Comparison of ENCODE assay signal across 10 cellular contexts in the genomic region with DNA sequence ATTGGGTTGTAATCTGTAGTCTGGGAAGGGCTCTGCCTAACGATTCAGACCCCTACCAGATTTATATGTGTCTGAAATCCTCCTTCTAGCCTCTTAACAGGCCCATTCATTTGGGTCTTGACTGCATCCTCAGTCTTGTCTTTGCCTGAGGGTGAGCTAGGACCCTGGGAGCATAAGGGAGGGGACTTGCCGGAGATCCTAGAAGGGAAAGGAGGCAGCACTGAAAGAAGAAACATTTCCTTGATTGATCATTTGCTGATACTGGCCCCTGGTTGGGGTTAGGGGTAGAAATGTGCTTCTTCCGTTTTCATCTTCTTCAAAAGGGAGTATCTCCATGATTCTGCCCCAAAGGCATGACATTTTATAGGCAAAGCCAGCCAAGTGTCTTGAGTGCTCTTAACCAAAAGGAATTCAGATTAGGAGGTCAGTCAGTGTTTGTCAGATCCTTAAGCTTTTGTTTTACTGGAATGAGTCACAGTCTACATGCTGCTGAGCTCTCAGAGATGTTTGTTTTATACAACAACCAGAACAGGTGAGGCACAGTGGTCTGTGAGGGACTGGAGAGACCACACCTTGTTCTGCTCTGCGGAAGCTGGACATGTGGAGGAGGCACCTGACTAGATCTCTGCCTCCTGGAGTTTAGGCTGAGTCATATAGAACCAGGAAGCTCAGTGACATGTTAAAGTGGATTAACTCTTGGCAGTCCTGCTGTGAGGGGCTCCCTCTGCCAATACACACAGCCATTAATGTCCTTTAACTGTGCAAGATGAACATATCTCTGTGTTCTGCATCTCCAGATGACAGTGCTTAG. TPM values are rescaled to one million over a fixed set of nuclear protein-coding genes. Genes with fewer than 3 reads are reported as not detected.
A peak's percentile ranks its signal among the peaks of the same experiment; 100 is the strongest.
DNase-seq lines count a peak whose midpoint lies in the region; ATAC-seq, FAIRE-seq and TF ChIP-seq lines count a peak whose summit lies in the region.
"Had no signal": no experiment of that assay in that cellular context is flagged by ENCODE, and none has a peak within 500 bp of the region (broad histone marks: within the 10 kb centered on the region; RNA-seq: fewer than 3 reads in every experiment).

No MANE protein-coding gene starts in this region.

- no peaks in the 10 kb centered on the region for H3K79me1 ChIP-seq in H1 (ENCODE audit: low read depth, low read length)
- H3K79me1 ChIP-seq in trophoblast cell (ENCODE audit: low read length), result peaks cover 13% of the 10 kb centered on the region

- H3K27me3 Mint-ChIP-seq in activated T-helper 2 cell treated with anti-CD3 and anti-CD28 coated beads, Interferon-gamma antibody, Interleukin-2, Interleukin-4, amounts not matched to agents 10 μg/mL and 5 μg/mL and 100 μg/mL, durations not matched to agents 14 hours and 24 hours and 36 hours (ENCODE audit: low read depth), result peaks cover 11% of the 10 kb centered on the region

- H3K14ac ChIP-seq in H1 (ENCODE audit: insufficient read length), result no peak overlapping the region
- no peak overlapping the region for H3K14ac ChIP-seq in trophoblast cell (ENCODE audit: low read length)

- TF ChIP-seq EP300 in H1 (IDR thresholded peaks at IDR 0.05; ENCODE audit: borderline replicate concordance in 1 of 2, low read depth in 2 of 2, low read length in 2 of 2), result no peak

- H3K4me3 ChIP-seq in HCT116 (replicated peaks in 1 of 2; ENCODE audit: low read depth in 1 of 2, low read length in 2 of 2), result peak overlapping the region in 1 of 2 experiments; percentile 26; a peak in 2 of 4 replicates
- H3K4me3 ChIP-seq in H1 (ENCODE audit: extremely low read depth in 1 of 4, insufficient read depth in 2 of 4, low read depth in 3 of 4, low read length in 4 of 4), result peak overlapping the region in 1 of 4 experiments; percentile 13; a peak in 1 of 8 replicates
- no peak overlapping the region for H3K4me3 ChIP-seq in trophoblast cell (ENCODE audit: low read depth, low read length)
- H3K4me3 ChIP-seq: ovary had no signal

- no peak overlapping the region for H3K56ac ChIP-seq in H1 (replicated peaks; ENCODE audit: insufficient read length, low read depth, low read length)

- H3K18ac ChIP-seq in H1 (ENCODE audit: extremely low read depth, low read length) (0 out of 2 replicates have a peak overlapping the region, but pooled peaks have one; percentile 5), trophoblast cell (ENCODE audit: low read length) (no peak overlapping the region)

- no peak for TF ChIP-seq RAD21 in HCT116 (IDR thresholded peaks at IDR 0.05; ENCODE audit: low read depth)
- TF ChIP-seq RAD21 in H1 (IDR thresholded peaks at IDR 0.05 in 1 of 2, conservative IDR thresholded peaks at IDR 0.05 in 1 of 2; ENCODE audit: low read depth in 2 of 2, low read length in 2 of 2), result no peak

- H2AK5ac ChIP-seq in H1 (ENCODE audit: low read depth, low read length) (peak overlapping the region; percentile 6; the same call in 1 of the 2 replicates), trophoblast cell (ENCODE audit: low read length) (no peak overlapping the region)

- H3K27me3 ChIP-seq in HCT116 (ENCODE audit: insufficient read depth, low read length) (no peaks in the 10 kb centered on the region), H1 (replicated peaks in 1 of 4; ENCODE audit: control insufficient read depth in 3 of 4, extremely low read depth in 1 of 4, insufficient read depth in 3 of 4, low read length in 3 of 4) (no peaks in the 10 kb centered on the region), trophoblast cell (ENCODE audit: insufficient read depth, low read length) (no peaks in the 10 kb centered on the region)
- H3K27me3 ChIP-seq: ovary had no signal

- TF ChIP-seq POLR2A in HCT116 (IDR thresholded peaks at IDR 0.05; ENCODE audit: borderline replicate concordance, extremely low read depth, insufficient read depth, insufficient read length), result no peak
- peak in 1 of 2 experiments; percentile 70; a peak in 2 of 3 replicates for TF ChIP-seq POLR2A in H1 (IDR thresholded peaks at IDR 0.05; ENCODE audit: control extremely low read depth in 1 of 2, low read depth in 2 of 2, low read length in 2 of 2)

- H3K9me3 Mint-ChIP-seq in activated T-helper 2 cell treated with anti-CD3 and anti-CD28 coated beads, Interferon-gamma antibody, Interleukin-2, Interleukin-4, amounts not matched to agents 10 μg/mL and 5 μg/mL and 100 μg/mL, durations not matched to agents 14 hours and 24 hours and 36 hours, result no peaks in the 10 kb centered on the region

- 31% methylated on average over 4 of the region's 4 CpGs; no CpG with 5 or more reads in 1 of the 2 experiments for WGBS in H1 (ENCODE audit: extremely low coverage in 1 of 2, insufficient coverage in 1 of 2, insufficient read length in 1 of 2, insufficient replicate concordance in 2 of 2, low coverage in 1 of 2, low lambda C conversion rate in 2 of 2, missing lambda C conversion rate in 1 of 2), 2 experiments
- WGBS in trophoblast cell (ENCODE audit: extremely low coverage, insufficient coverage, insufficient read length), result no CpG with 5 or more reads among the region's 4 CpGs

- DNase-seq in HCT116 (ENCODE audit: low read depth, low spot score), result peak; percentile 96
- DNase-seq in NCI-H510A (lab: John Stamatoyannopoulos, UW), result peak; percentile 63
- DNase-seq in H1 (ENCODE audit: low read depth in 1 of 2, low spot score in 2 of 2), result peak; percentile 54 to 85
- no peak for DNase-seq in trophoblast cell
- no peak for DNase-seq in stimulated activated CD4-positive, alpha-beta T cell treated with anti-CD3 and anti-CD28 coated beads, Interleukin-1b, Interleukin-23, amount 100 ng/mL, for 48 hours
- no peak for DNase-seq in activated T-helper 2 cell treated with anti-CD3 and anti-CD28 coated beads, Interferon-gamma antibody, Interleukin-2, Interleukin-4, amounts not matched to agents 10 μg/mL and 5 μg/mL and 100 μg/mL, durations not matched to agents 14 hours and 24 hours and 36 hours (ENCODE audit: low spot score)
- DNase-seq in posterior vena cava (ENCODE audit: low spot score), result no peak
- DNase-seq in head of caudate nucleus, result no peak
- DNase-seq: activated T-cell treated with anti-CD3 and anti-CD28 coated beads for 4 hours, ovary had no signal

- H3K4me1 Mint-ChIP-seq in activated T-helper 2 cell treated with anti-CD3 and anti-CD28 coated beads, Interferon-gamma antibody, Interleukin-2, Interleukin-4, amounts not matched to agents 10 μg/mL and 5 μg/mL and 100 μg/mL, durations not matched to agents 14 hours and 24 hours and 36 hours (ENCODE audit: low read depth), result no peaks in the 10 kb centered on the region

- H4K91ac ChIP-seq in H1 (replicated peaks; ENCODE audit: insufficient read length, low read length) (peak overlapping the region; percentile 75), trophoblast cell (ENCODE audit: low read depth, low read length) (peak overlapping the region; percentile 35)

- H3K9me3 ChIP-seq in HCT116 (ENCODE audit: control insufficient read depth in 1 of 2, insufficient read depth in 1 of 2, low read depth in 1 of 2, low read length in 2 of 2), result no peaks in the 10 kb centered on the region
- no peaks in the 10 kb centered on the region; a peak in 1 of 4 replicates for H3K9me3 ChIP-seq in H1 (ENCODE audit: insufficient read depth in 2 of 2, low read depth in 1 of 2, low read length in 1 of 2)
- H3K9me3 ChIP-seq in trophoblast cell (ENCODE audit: insufficient read depth, low read depth, low read length), result no peaks in the 10 kb centered on the region
- H3K9me3 ChIP-seq: ovary had no signal

- CTCF ChIA-PET in HCT116 (lab: Charles Lee) (interaction anchor here (1.0 to 2.9 kb wide), 4 partner anchors 9 to 78 kb away, joined by 3 to 13 read pairs (median 4); a partner anchor contains a TSS), H1 (lab: Charles Lee; ENCODE audit: partially characterized antibody) (interaction anchor here (0.6 to 6.7 kb wide), 13 partner anchors 14 to 128 kb away, joined by 3 to 50 read pairs (median 5); a partner anchor contains a TSS)

- peak overlapping the region; percentile 62 for H2BK12ac ChIP-seq in H1 (ENCODE audit: low read depth, low read length)
- no peak overlapping the region for H2BK12ac ChIP-seq in trophoblast cell (ENCODE audit: low read length)

- H3K23me2 ChIP-seq in H1 (ENCODE audit: low read depth, low read length), result peaks cover 11% of the 10 kb centered on the region; the same call in 1 of the 2 replicates

- no peaks in the 10 kb centered on the region for H3K36me3 ChIP-seq in HCT116 (ENCODE audit: control insufficient read depth in 1 of 2, insufficient read depth in 2 of 2, low read length in 2 of 2)
- no peaks in the 10 kb centered on the region for H3K36me3 ChIP-seq in H1 (ENCODE audit: control insufficient read depth in 2 of 4, insufficient read depth in 4 of 4, low read length in 3 of 4)
- H3K36me3 ChIP-seq in trophoblast cell (ENCODE audit: control insufficient read depth in 1 of 2, insufficient read depth in 2 of 2, low read length in 2 of 2), result no peaks in the 10 kb centered on the region
- H3K36me3 ChIP-seq: ovary had no signal

- intact Hi-C loops in HCT116 (cut with micrococcal nuclease), result loop anchor here (1.0 to 10.0 kb wide), 3 partner anchors 37 to 279 kb away; a partner anchor contains a TSS
- intact Hi-C loops in activated T-helper 2 cell treated with anti-CD3 and anti-CD28 coated beads, Interferon-gamma antibody, Interleukin-2, Interleukin-4, amounts not matched to agents 10 μg/mL and 5 μg/mL and 100 μg/mL, durations not matched to agents 14 hours and 24 hours and 36 hours (cut with micrococcal nuclease), result no loop called here
- intact Hi-C loops in posterior vena cava (cut with DNase I), result no loop called here
- intact Hi-C loops in head of caudate nucleus (cut with DNase I), result no loop called here

- H4K12ac ChIP-seq in trophoblast cell (ENCODE audit: low read depth, low read length), result no peak overlapping the region

- no peak overlapping the region for H2BK15ac ChIP-seq in H1 (ENCODE audit: low read length)

- H3K9me2 ChIP-seq in HCT116 (ENCODE audit: insufficient read depth), result no peaks in the 10 kb centered on the region

- H3K27ac ChIP-seq in HCT116 (ENCODE audit: low read depth, low read length) (peak overlapping the region; percentile 86), H1 (ENCODE audit: low read depth, low read length) (peak overlapping the region; percentile 13; the same call in 1 of the 2 replicates), trophoblast cell (ENCODE audit: low read depth, low read length) (peak overlapping the region; percentile 74)
- H3K27ac ChIP-seq: ovary had no signal

- peak; percentile 97 for FAIRE-seq in H1 (lab: Jason Lieb, UNC)

- H2AFZ ChIP-seq in HCT116 (ENCODE audit: low read depth, low read length, poor library complexity, severe bottlenecking), result peak overlapping the region; percentile 43
- no peak overlapping the region for H2AFZ ChIP-seq in H1 (ENCODE audit: low read length)
- no peak overlapping the region for H2AFZ ChIP-seq in trophoblast cell (ENCODE audit: insufficient read depth, low read length, poor library complexity)

- H4K5ac ChIP-seq in H1 (ENCODE audit: insufficient read length, low read depth, low read length), result no peak overlapping the region

- H4K8ac ChIP-seq in H1 (ENCODE audit: extremely low read depth, insufficient read depth, low read length), result no peak overlapping the region
- H4K8ac ChIP-seq in trophoblast cell (ENCODE audit: low read depth, low read length), result peak overlapping the region; percentile 53

- no TSS peak for BruUV-seq in HCT116 (replicated peaks; lab: Mats Ljungman, UMichigan)

- H4K20me1 ChIP-seq in HCT116 (ENCODE audit: insufficient read depth), result no peaks in the 10 kb centered on the region
- no peaks in the 10 kb centered on the region for H4K20me1 ChIP-seq in H1 (replicated peaks in 1 of 2; ENCODE audit: control insufficient read depth in 1 of 2, insufficient read depth in 2 of 2, low read length in 2 of 2)

- peak overlapping the region; percentile 85 for H3K4me2 ChIP-seq in HCT116 (ENCODE audit: low read length)
- peak overlapping the region; percentile 53 to 95 for H3K4me2 ChIP-seq in H1 (ENCODE audit: insufficient read depth in 1 of 2, low read depth in 2 of 2, low read length in 2 of 2)
- H3K4me2 ChIP-seq in trophoblast cell (ENCODE audit: low read length), result peak overlapping the region; percentile 47

- TF ChIP-seq CTCF in HCT116 (IDR thresholded peaks at IDR 0.05 in 2 of 3, conservative IDR thresholded peaks at IDR 0.05 in 1 of 3; ENCODE audit: borderline replicate concordance in 1 of 3, insufficient read depth in 1 of 3, low read depth in 2 of 3, low read length in 2 of 3), result no peak
- no peak for TF ChIP-seq CTCF in H1 (IDR thresholded peaks at IDR 0.05; ENCODE audit: control extremely low read depth in 1 of 3, insufficient read depth in 1 of 3, low read depth in 1 of 3, low read length in 3 of 3)

- no peak overlapping the region for H3K27ac Mint-ChIP-seq in activated T-helper 2 cell treated with anti-CD3 and anti-CD28 coated beads, Interferon-gamma antibody, Interleukin-2, Interleukin-4, amounts not matched to agents 10 μg/mL and 5 μg/mL and 100 μg/mL, durations not matched to agents 14 hours and 24 hours and 36 hours

- H2BK5ac ChIP-seq in H1 (ENCODE audit: low read depth, low read length), result peak overlapping the region; percentile 21; the same call in 1 of the 2 replicates
- no peak overlapping the region for H2BK5ac ChIP-seq in trophoblast cell (ENCODE audit: low read depth, low read length, poor library complexity)

- no peaks in the 10 kb centered on the region for H3K79me2 ChIP-seq in HCT116 (ENCODE audit: insufficient read depth, low read length)
- no peaks in the 10 kb centered on the region for H3K79me2 ChIP-seq in H1 (ENCODE audit: control insufficient read depth in 1 of 2, insufficient read depth in 2 of 2, low read length in 2 of 2)
- H3K79me2 ChIP-seq in trophoblast cell (ENCODE audit: control insufficient read depth, insufficient read depth, low read length, poor library complexity), result peaks cover 1% of the 10 kb centered on the region

- H3K4me3 Mint-ChIP-seq in activated T-helper 2 cell treated with anti-CD3 and anti-CD28 coated beads, Interferon-gamma antibody, Interleukin-2, Interleukin-4, amounts not matched to agents 10 μg/mL and 5 μg/mL and 100 μg/mL, durations not matched to agents 14 hours and 24 hours and 36 hours (ENCODE audit: low read depth), result no peak overlapping the region

- H2BK120ac ChIP-seq in H1 (replicated peaks; ENCODE audit: low read depth, low read length) (no peak overlapping the region), trophoblast cell (ENCODE audit: insufficient read depth, low read length, poor library complexity) (peak overlapping the region; percentile 38)

- no peak overlapping the region; the same call in 1 of the 2 replicates for H2BK20ac ChIP-seq in H1 (ENCODE audit: low read length)

- POLR2A ChIA-PET in HCT116 (lab: Charles Lee) (interaction anchor here (0.8 to 1.9 kb wide), 8 partner anchors 11 to 38 kb away, joined by 3 to 10 read pairs (median 4); a partner anchor contains a TSS), H1 (lab: Charles Lee; ENCODE audit: partially characterized antibody) (interaction anchor here (0.8 to 8.3 kb wide), 10 partner anchors 9 to 77 kb away, joined by 3 to 155 read pairs (median 5); a partner anchor contains a TSS)

- H3K36me3 Mint-ChIP-seq in activated T-helper 2 cell treated with anti-CD3 and anti-CD28 coated beads, Interferon-gamma antibody, Interleukin-2, Interleukin-4, amounts not matched to agents 10 μg/mL and 5 μg/mL and 100 μg/mL, durations not matched to agents 14 hours and 24 hours and 36 hours (ENCODE audit: low read depth), result no peaks in the 10 kb centered on the region

- H3K4me1 ChIP-seq in HCT116 (ENCODE audit: control insufficient read depth in 1 of 2, insufficient read depth in 2 of 2, low read length in 2 of 2) (peaks cover 38 to 44% of the 10 kb centered on the region in 2 experiments), H1 (replicated peaks in 1 of 4; ENCODE audit: control insufficient read depth in 3 of 4, insufficient read depth in 4 of 4, low read length in 3 of 4) (peaks cover 8 to 35% (median 27%) of the 10 kb centered on the region in 4 experiments; a peak in 6 of 7 replicates), trophoblast cell (ENCODE audit: control insufficient read depth in 1 of 2, insufficient read depth in 2 of 2, low read length in 2 of 2) (peaks cover 6% of the 10 kb centered on the region in 2 experiments)

- RAD21 ChIA-PET in HCT116 (lab: Charles Lee; ENCODE audit: low non-redundant PET in 1 of 2, low total read pairs in 2 of 2, uncharacterized antibody in 2 of 2, unreplicated experiment in 2 of 2), result interaction anchor here (1.0 to 1.2 kb wide), 2 partner anchors 36 to 77 kb away, joined by 3 to 7 read pairs; no protein-coding TSS in a partner anchor

- H3K4ac ChIP-seq in H1 (replicated peaks; ENCODE audit: insufficient read length, low read depth, low read length), result no peak overlapping the region
- no peak overlapping the region for H3K4ac ChIP-seq in trophoblast cell (ENCODE audit: low read depth, low read length)

- peak; percentile 83 for ATAC-seq in HCT116

- H3K23ac ChIP-seq in H1 (ENCODE audit: insufficient read length) (no peak overlapping the region), trophoblast cell (ENCODE audit: low read length) (no peak overlapping the region)

- H3K9ac ChIP-seq in HCT116 (ENCODE audit: low read length) (peak overlapping the region; percentile 23), H1 (replicated peaks in 1 of 4; ENCODE audit: extremely low read depth in 1 of 4, low read depth in 3 of 4, low read length in 3 of 4) (0 out of 7 replicates have a peak overlapping the region, but pooled peaks of 1 of the 4 experiments have one; percentile 3), trophoblast cell (ENCODE audit: low read length) (no peak overlapping the region)

RNA-seq across cellular contexts. Expression of a gene that starts 37.7 kb away (rescaled TPM):
- total RNA-seq in HCT116 (2021; ENCODE audit: unreplicated experiment) (3.2 TPM), posterior vena cava (under 1 TPM; 0.32 to 0.33 TPM)
- polyA plus RNA-seq in HCT116 (2012), result 2.3 and 2.5 TPM in 2 replicates
- 3.7 and 4.9 TPM in 2 replicates for total RNA-seq in H1 (2021; fragmentation: NEBNext Ultra II Directional; extraction: Animal tissue kit (Norgen Biotek cat#: 25700))
- 4.6 and 5.0 TPM in 2 replicates for polyA plus RNA-seq in H1 (2011; rRNA removed)
- polyA plus RNA-seq in H1 (2011; cell fraction: cytosol; rRNA removed), result 3.9 TPM
- 6.7 TPM for polyA plus RNA-seq in H1 (2011; cell fraction: nucleus; rRNA removed)
- 1.9 to 4.4 TPM (median 3.2 TPM) in 4 replicates for polyA plus RNA-seq in H1 (2012, experiment 1 of 2)
- polyA plus RNA-seq in H1 (2012, experiment 2 of 2), result 0.70 TPM
- polyA plus RNA-seq in H1 (2013, experiment 1 of 2), result 20.4 TPM
- polyA plus RNA-seq in H1 (2013, experiment 2 of 2), result 23.0 TPM
- polyA minus RNA-seq in H1 (2011; rRNA and poly(A)+ RNA removed), result 16.8 and 20.7 TPM in 2 replicates
- 8.4 TPM for polyA minus RNA-seq in H1 (2011; cell fraction: cytosol; rRNA and poly(A)+ RNA removed)
- 26.9 TPM for polyA minus RNA-seq in H1 (2011; cell fraction: nucleus; rRNA and poly(A)+ RNA removed)
- polyA plus RNA-seq in trophoblast cell (2013), result 2.2 and 2.4 TPM in 2 replicates
- total RNA-seq in activated T-helper 2 cell treated with anti-CD3 and anti-CD28 coated beads, Interferon-gamma antibody, Interleukin-2, Interleukin-4, amounts not matched to agents 10 μg/mL and 5 μg/mL and 100 μg/mL, durations not matched to agents 14 hours and 24 hours and 36 hours, result not detected in 2 replicates

RNA-seq across cellular contexts. Expression of a gene that starts 47.2 kb away (rescaled TPM):
- not detected for total RNA-seq in HCT116 (2021; ENCODE audit: unreplicated experiment)
- not detected in 2 replicates for polyA plus RNA-seq in HCT116 (2012)
- 0.04 and 0.08 TPM in 2 replicates for total RNA-seq in H1 (2021; fragmentation: NEBNext Ultra II Directional; extraction: Animal tissue kit (Norgen Biotek cat#: 25700))
- polyA plus RNA-seq in H1 (2011; rRNA removed), result 0.03 and 0.05 TPM in 2 replicates
- polyA plus RNA-seq in H1 (2011; cell fraction: cytosol; rRNA removed), result 0.08 TPM
- polyA plus RNA-seq in H1 (2011; cell fraction: nucleus; rRNA removed), result 0.10 TPM
- 0.01 to 0.05 TPM (median 0.04 TPM) in 3 of 4 replicates, not detected in the other for polyA plus RNA-seq in H1 (2012, experiment 1 of 2)
- polyA plus RNA-seq in H1 (2012, experiment 2 of 2), result not detected
- 0.06 TPM for polyA plus RNA-seq in H1 (2013, experiment 1 of 2)
- polyA plus RNA-seq in H1 (2013, experiment 2 of 2), result 0.06 TPM
- 0.17 and 0.35 TPM in 2 replicates for polyA minus RNA-seq in H1 (2011; rRNA and poly(A)+ RNA removed)
- polyA minus RNA-seq in H1 (2011; cell fraction: cytosol; rRNA and poly(A)+ RNA removed), result not detected
- polyA minus RNA-seq in H1 (2011; cell fraction: nucleus; rRNA and poly(A)+ RNA removed), result 0.40 TPM
- polyA plus RNA-seq in trophoblast cell (2013), result not detected in 2 replicates
- not detected in 2 replicates for total RNA-seq in activated T-helper 2 cell treated with anti-CD3 and anti-CD28 coated beads, Interferon-gamma antibody, Interleukin-2, Interleukin-4, amounts not matched to agents 10 μg/mL and 5 μg/mL and 100 μg/mL, durations not matched to agents 14 hours and 24 hours and 36 hours
- total RNA-seq in posterior vena cava, result not detected
- polyA plus RNA-seq: ovary had no signal

Comparison
In these comparisons a context has a peak if more than half of its experiments do, and no peak if none do; other contexts are left out.
1. DNase-seq: peak in HCT116 (single experiment), NCI-H510A (single experiment) and H1 (2 of 2); none in trophoblast cell (0 of 2), stimulated activated CD4-positive, alpha-beta T cell treated with anti-CD3 and anti-CD28 coated beads, Interleukin-1b, Interleukin-23, amount 100 ng/mL, for 48 hours (single experiment), activated T-helper 2 cell treated with anti-CD3 and anti-CD28 coated beads, Interferon-gamma antibody, Interleukin-2, Interleukin-4, amounts not matched to agents 10 μg/mL and 5 μg/mL and 100 μg/mL, durations not matched to agents 14 hours and 24 hours and 36 hours (single experiment), posterior vena cava (single experiment) and head of caudate nucleus (0 of 42).
2. H3K27ac ChIP-seq: peak in every context shown above with its lines; median percentile 86 in HCT116; 74 in trophoblast cell; 13 in H1.
3. Peak in every context shown above with its lines, with median percentiles within 50 percentile points of each other: H3K4me2 ChIP-seq.